29 cellular contexts compared by ENCODE assay signal in the genomic region with DNA sequence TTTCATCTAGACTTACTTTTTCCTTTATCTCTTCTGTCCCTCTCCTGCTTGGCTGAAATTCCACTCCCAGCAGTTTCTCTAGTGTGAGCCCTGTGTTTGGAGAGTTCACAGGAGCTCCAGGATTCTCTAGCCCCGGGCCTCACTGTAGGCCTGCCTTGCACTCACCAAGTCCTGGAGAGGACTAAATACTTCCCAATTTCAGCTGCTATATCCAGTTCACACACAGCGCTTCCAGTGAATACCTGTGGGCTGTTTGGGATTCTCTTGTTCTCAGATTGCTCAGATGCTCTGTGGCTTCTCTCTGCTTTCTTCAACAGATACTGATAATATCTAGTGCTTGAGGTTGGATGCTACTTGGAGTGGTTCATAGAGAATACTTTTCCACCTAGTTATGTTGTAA. TPM values are rescaled to one million over a fixed set of nuclear protein-coding genes. Genes with fewer than 3 reads are reported as not detected.
DNase-seq lines count a peak whose midpoint lies in the region; ATAC-seq and TF ChIP-seq lines count a peak whose summit lies in the region.
"Had no signal": no experiment of that assay in that cellular context is flagged by ENCODE, and none has a peak within 500 bp of the region (broad histone marks: within the 10 kb centered on the region; RNA-seq: fewer than 3 reads in every experiment).

No MANE protein-coding gene starts in this region.

- TF ChIP-seq CTCF in GM23338 (conservative IDR thresholded peaks at IDR 0.05; ENCODE audit: low read depth in 2 of 2) (no peak), fibroblast of pulmonary artery (IDR thresholded peaks at IDR 0.05; ENCODE audit: low read length, missing control alignments) (no peak), neural crest cell (conservative IDR thresholded peaks at IDR 0.05) (no peak), esophagus muscularis mucosa (IDR thresholded peaks at IDR 0.05) (no peak), upper lobe of right lung (IDR thresholded peaks at IDR 0.05) (no peak)

- H3K36me3 Mint-ChIP-seq in GM23338 (ENCODE audit: low read depth) (peaks cover 24% of the 10 kb centered on the region; the same call in 2 of the 3 replicates), neural crest cell (ENCODE audit: low read depth) (peaks cover 24% of the 10 kb centered on the region)

- ATAC-seq in GM23338 (peak; percentile 73), GM21723 (IDR thresholded peaks at IDR 0.05; ENCODE audit: unreplicated experiment) (no peak), upper lobe of right lung (no peak)
- ATAC-seq: foreskin keratinocyte; heart left ventricle; HepG2; naive thymus-derived CD8-positive, alpha-beta T cell; Panc1; right cardiac atrium had no signal

- H3K9me2 ChIP-seq in GM23338 (ENCODE audit: insufficient read depth): no peaks in the 10 kb centered on the region

- DNase-seq in GM23338 (ENCODE audit: low spot score) (peak; percentile 34), NCI-H226 (peak; percentile 56), fibroblast of pulmonary artery (ENCODE audit: low read depth) (peak; percentile 28), neural crest cell (ENCODE audit: low read depth, low spot score) (no peak), GM19240 (ENCODE audit: insufficient read length, low spot score) (no peak), esophagus muscularis mucosa (ENCODE audit: extremely low spot score) (no peak), upper lobe of right lung (no peak)
- DNase-seq: ACHN; activated CD4-positive, alpha-beta T cell treated with anti-CD3 and anti-CD28 coated beads, Interleukin-2, amount 10 ng/mL, durations not matched to agents 7 days and 5 days; activated T-cell treated with anti-CD3 and anti-CD28 coated beads, Interleukin-2, amount 50 U/mL, for 4 hours; adrenal gland; brain microvascular endothelial cell; effector CD8-positive, alpha-beta T cell; foreskin keratinocyte; GDM1; heart left ventricle; naive thymus-derived CD8-positive, alpha-beta T cell; NCI-H1092; NCI-H187 treated with DMSO at 0.1 percent for 48 hours; NCI-H526; right cardiac atrium; SHP77; stimulated activated CD4-positive, alpha-beta T cell treated with anti-CD3 and anti-CD28 coated beads, Interleukin-2, amount 100 ng/mL, for 48 hours; SW 1271; T-helper 9 cell; WERI-Rb-1 had no signal

- no peak for TF ChIP-seq POLR2A in esophagus muscularis mucosa (IDR thresholded peaks at IDR 0.05; ENCODE audit: low read depth)

- TF ChIP-seq EP300 in esophagus muscularis mucosa (IDR thresholded peaks at IDR 0.05): no peak

- H3K27ac ChIP-seq in GM23338 (ENCODE audit: low read depth) (no peak overlapping the region; the same call in 1 of the 2 replicates), esophagus muscularis mucosa (replicated peaks in 1 of 4) (no peak overlapping the region), upper lobe of right lung (no peak overlapping the region)
- H3K27ac ChIP-seq: brain microvascular endothelial cell, foreskin keratinocyte, heart left ventricle, WERI-Rb-1 had no signal

- no peaks in the 10 kb centered on the region for H3K9me3 ChIP-seq in esophagus muscularis mucosa
- no peaks in the 10 kb centered on the region for H3K9me3 ChIP-seq in upper lobe of right lung
- H3K9me3 ChIP-seq: adrenal gland, heart left ventricle had no signal

- H3K36me3 ChIP-seq in GM23338 (ENCODE audit: insufficient read depth): peaks cover 14% of the 10 kb centered on the region; the same call in 1 of the 2 replicates
- H3K36me3 ChIP-seq in esophagus muscularis mucosa: peaks cover 0 to 24% (median 15%) of the 10 kb centered on the region in 4 donors
- H3K36me3 ChIP-seq in upper lobe of right lung: no peaks in the 10 kb centered on the region
- H3K36me3 ChIP-seq: adrenal gland, brain microvascular endothelial cell had no signal

- H3K4me3 Mint-ChIP-seq in GM23338: no peak overlapping the region
- H3K4me3 Mint-ChIP-seq in neural crest cell: no peak overlapping the region
- H3K4me3 Mint-ChIP-seq: activated CD4-positive, alpha-beta T cell treated with anti-CD3 and anti-CD28 coated beads, Interleukin-2, amount 10 ng/mL, durations not matched to agents 7 days and 5 days; activated T-cell treated with anti-CD3 and anti-CD28 coated beads, Interleukin-2, amount 50 U/mL, for 4 hours; naive thymus-derived CD8-positive, alpha-beta T cell had no signal

- H3K9me3 Mint-ChIP-seq in GM23338 (no peaks in the 10 kb centered on the region; the same call in 2 of the 3 replicates), neural crest cell (no peaks in the 10 kb centered on the region)
- H3K9me3 Mint-ChIP-seq: activated CD4-positive, alpha-beta T cell treated with anti-CD3 and anti-CD28 coated beads, Interleukin-2, amount 10 ng/mL, durations not matched to agents 7 days and 5 days; activated T-cell treated with anti-CD3 and anti-CD28 coated beads, Interleukin-2, amount 50 U/mL, for 4 hours had no signal

- H3K79me2 ChIP-seq in GM23338 (replicated peaks; ENCODE audit: insufficient read depth): peaks cover 18% of the 10 kb centered on the region; the same call in 1 of the 2 replicates

- H3K4me1 Mint-ChIP-seq in GM23338 (peaks cover 29% of the 10 kb centered on the region), neural crest cell (peaks cover 23% of the 10 kb centered on the region)

- H3F3A ChIP-seq in GM23338 (replicated peaks; ENCODE audit: low read depth): no peaks in the 10 kb centered on the region

- intact Hi-C loops in esophagus muscularis mucosa (cut with DNase I): no loop called here
- intact Hi-C loops in upper lobe of right lung (cut with DNase I): no loop called here

- no peak overlapping the region for H2AFZ ChIP-seq in GM23338

- H3K27me3 ChIP-seq in GM23338 (ENCODE audit: insufficient read depth): no peaks in the 10 kb centered on the region
- H3K27me3 ChIP-seq in esophagus muscularis mucosa: no peaks in the 10 kb centered on the region
- no peaks in the 10 kb centered on the region for H3K27me3 ChIP-seq in upper lobe of right lung
- H3K27me3 ChIP-seq: adrenal gland, brain microvascular endothelial cell, foreskin keratinocyte, heart left ventricle had no signal

- no peaks in the 10 kb centered on the region for H3K27me3 Mint-ChIP-seq in GM23338 (ENCODE audit: insufficient read depth, low read depth, poor library complexity)
- H3K27me3 Mint-ChIP-seq in neural crest cell (ENCODE audit: low read depth): no peaks in the 10 kb centered on the region
- H3K27me3 Mint-ChIP-seq: activated CD4-positive, alpha-beta T cell treated with anti-CD3 and anti-CD28 coated beads, Interleukin-2, amount 10 ng/mL, durations not matched to agents 7 days and 5 days; naive thymus-derived CD8-positive, alpha-beta T cell had no signal

- H3K4me1 ChIP-seq in GM23338 (ENCODE audit: insufficient read depth): peaks cover 29% of the 10 kb centered on the region
- H3K4me1 ChIP-seq in esophagus muscularis mucosa: peaks cover 7 to 12% (median 9%) of the 10 kb centered on the region in 4 donors
- H3K4me1 ChIP-seq in upper lobe of right lung: peaks cover 35% of the 10 kb centered on the region
- H3K4me1 ChIP-seq: foreskin keratinocyte had no signal

- H4K20me1 ChIP-seq in GM23338 (replicated peaks; ENCODE audit: insufficient read depth): no peaks in the 10 kb centered on the region

- H3K4me3 ChIP-seq in GM23338: no peak overlapping the region
- H3K4me3 ChIP-seq in fibroblast of pulmonary artery (replicated peaks; ENCODE audit: low read depth, low read length): no peak overlapping the region
- H3K4me3 ChIP-seq in esophagus muscularis mucosa: no peak overlapping the region
- no peak overlapping the region for H3K4me3 ChIP-seq in upper lobe of right lung
- H3K4me3 ChIP-seq: adrenal gland, heart left ventricle had no signal

- peak overlapping the region; percentile 24; the same call in 1 of the 2 replicates for H3K4me2 ChIP-seq in GM23338

- 100% methylated on average over 2 of the region's 2 CpGs for WGBS in esophagus muscularis mucosa

- peak overlapping the region; percentile 83 for H3K27ac Mint-ChIP-seq in GM23338
- peak overlapping the region; percentile 72 for H3K27ac Mint-ChIP-seq in neural crest cell (ENCODE audit: unreplicated experiment)
- H3K27ac Mint-ChIP-seq: activated CD4-positive, alpha-beta T cell treated with anti-CD3 and anti-CD28 coated beads, Interleukin-2, amount 10 ng/mL, durations not matched to agents 7 days and 5 days had no signal

TF ChIP-seq in GM23338, 12 proteins besides CTCF, POLR2A, EP300 and RAD21:
- TF ChIP-seq POLR2AphosphoS5 (IDR thresholded peaks at IDR 0.05; ENCODE audit: low read depth) (no peak), CREB1 (CRISPR knock-in tag; IDR thresholded peaks at IDR 0.05; ENCODE audit: low read depth) (no peak), ZNF331 (CRISPR knock-in tag; IDR thresholded peaks at IDR 0.05; ENCODE audit: low read depth) (no peak), ZNF114 (CRISPR knock-in tag; IDR thresholded peaks at IDR 0.05) (no peak), JUNB (IDR thresholded peaks at IDR 0.05; ENCODE audit: unreplicated experiment) (no peak)
- TF ChIP-seq, protein P1, sequence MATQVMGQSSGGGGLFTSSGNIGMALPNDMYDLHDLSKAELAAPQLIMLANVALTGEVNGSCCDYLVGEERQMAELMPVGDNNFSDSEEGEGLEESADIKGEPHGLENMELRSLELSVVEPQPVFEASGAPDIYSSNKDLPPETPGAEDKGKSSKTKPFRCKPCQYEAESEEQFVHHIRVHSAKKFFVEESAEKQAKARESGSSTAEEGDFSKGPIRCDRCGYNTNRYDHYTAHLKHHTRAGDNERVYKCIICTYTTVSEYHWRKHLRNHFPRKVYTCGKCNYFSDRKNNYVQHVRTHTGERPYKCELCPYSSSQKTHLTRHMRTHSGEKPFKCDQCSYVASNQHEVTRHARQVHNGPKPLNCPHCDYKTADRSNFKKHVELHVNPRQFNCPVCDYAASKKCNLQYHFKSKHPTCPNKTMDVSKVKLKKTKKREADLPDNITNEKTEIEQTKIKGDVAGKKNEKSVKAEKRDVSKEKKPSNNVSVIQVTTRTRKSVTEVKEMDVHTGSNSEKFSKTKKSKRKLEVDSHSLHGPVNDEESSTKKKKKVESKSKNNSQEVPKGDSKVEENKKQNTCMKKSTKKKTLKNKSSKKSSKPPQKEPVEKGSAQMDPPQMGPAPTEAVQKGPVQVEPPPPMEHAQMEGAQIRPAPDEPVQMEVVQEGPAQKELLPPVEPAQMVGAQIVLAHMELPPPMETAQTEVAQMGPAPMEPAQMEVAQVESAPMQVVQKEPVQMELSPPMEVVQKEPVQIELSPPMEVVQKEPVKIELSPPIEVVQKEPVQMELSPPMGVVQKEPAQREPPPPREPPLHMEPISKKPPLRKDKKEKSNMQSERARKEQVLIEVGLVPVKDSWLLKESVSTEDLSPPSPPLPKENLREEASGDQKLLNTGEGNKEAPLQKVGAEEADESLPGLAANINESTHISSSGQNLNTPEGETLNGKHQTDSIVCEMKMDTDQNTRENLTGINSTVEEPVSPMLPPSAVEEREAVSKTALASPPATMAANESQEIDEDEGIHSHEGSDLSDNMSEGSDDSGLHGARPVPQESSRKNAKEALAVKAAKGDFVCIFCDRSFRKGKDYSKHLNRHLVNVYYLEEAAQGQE (IDR thresholded peaks at IDR 0.05; ENCODE audit: unreplicated experiment): no peak

RNA-seq across cellular contexts. Expression of a gene that starts 46.0 kb away (rescaled TPM):
- 39.3 and 43.0 TPM in 2 replicates for total RNA-seq in GM23338 (2014; rRNA removed; shearing (Covaris generic))
- polyA plus RNA-seq in GM23338 (2016; fragmentation: Nextera tagmentation; extraction: Ambion mirVana): 27.0 TPM in 2 replicates
- total RNA-seq in neural crest cell: 23.9 TPM in 2 replicates
- total RNA-seq in esophagus muscularis mucosa: 10 to 100 TPM in 2 of 4 donors, 1 to 10 TPM in 2; 8.1 to 13.3 (median 11.0) TPM
- total RNA-seq in upper lobe of right lung: 15.4 TPM

Comparison
In these comparisons a context has a peak if more than half of its experiments do, and no peak if none do; other contexts are left out.
1. DNase-seq: peak in GM23338 (single experiment), NCI-H226 (single experiment) and fibroblast of pulmonary artery (single experiment); none in neural crest cell (single experiment), GM19240 (single experiment), esophagus muscularis mucosa (single experiment) and upper lobe of right lung (single experiment).